In genomic region chr1:11999236-11999635, GRCh38 we compare ENCODE assay signal across 24 cellular contexts.
"Had no signal": no experiment of that assay in that cellular context is flagged by ENCODE, and none has a peak within 500 bp of the region (broad histone marks: within the 10 kb centered on the region; RNA-seq: fewer than 3 reads in every experiment).

No MANE protein-coding gene starts in this region.

- H3K27ac Mint-ChIP-seq: dendritic cell treated with granulocyte-macrophage colony-stimulating factor and Interleukin-4, amounts not matched to agents 40 ng/mL and 50 ng/mL, for 4 days; effector memory CD8-positive, alpha-beta T cell; mesothelial cell of epicardium had no signal

- H3K4me1 Mint-ChIP-seq: endodermal cell, mesothelial cell of epicardium, naive B cell had no signal

- H3K27me3 Mint-ChIP-seq: dendritic cell treated with granulocyte-macrophage colony-stimulating factor and Interleukin-4, amounts not matched to agents 40 ng/mL and 50 ng/mL, for 4 days; effector memory CD8-positive, alpha-beta T cell; naive B cell had no signal

- H3K4me3 Mint-ChIP-seq: dendritic cell treated with granulocyte-macrophage colony-stimulating factor and Interleukin-4, amounts not matched to agents 40 ng/mL and 50 ng/mL, for 4 days; effector memory CD8-positive, alpha-beta T cell; endodermal cell; mesothelial cell of epicardium; naive B cell had no signal

- H3K4me3 ChIP-seq: colonic mucosa, esophagus squamous epithelium, gastrocnemius medialis, heart right ventricle, left lung, lower lobe of right lung, mucosa of descending colon had no signal

- DNase-seq: colonic mucosa; cortex of kidney; effector CD8-positive, alpha-beta T cell; effector memory CD8-positive, alpha-beta T cell; endodermal cell; erythroblast; esophagus squamous epithelium; foreskin fibroblast; foreskin melanocyte; gastrocnemius medialis; glutamatergic neuron; head of caudate nucleus; heart right ventricle; hippocampal formation; left cardiac atrium; left lung; lower lobe of right lung; mesenchymal stem cell; mucosa of descending colon; naive B cell had no signal

- ATAC-seq: effector memory CD8-positive, alpha-beta T cell; esophagus mucosa; gastrocnemius medialis; heart right ventricle; left cardiac atrium; left lung; lower lobe of right lung; mucosa of descending colon had no signal

- H3K27ac ChIP-seq: colonic mucosa, epithelial cell of prostate, esophagus squamous epithelium, gastrocnemius medialis, left lung, lower lobe of right lung had no signal

- H3K27me3 ChIP-seq: colonic mucosa, esophagus squamous epithelium, gastrocnemius medialis, heart right ventricle, left lung had no signal

- H3K4me1 ChIP-seq: colonic mucosa, left lung, lower lobe of right lung had no signal

- H3K9me3 Mint-ChIP-seq: dendritic cell treated with granulocyte-macrophage colony-stimulating factor and Interleukin-4, amounts not matched to agents 40 ng/mL and 50 ng/mL, for 4 days; effector memory CD8-positive, alpha-beta T cell; endodermal cell; mesothelial cell of epicardium; naive B cell had no signal

- H3K9me3 ChIP-seq: colonic mucosa, esophagus squamous epithelium, gastrocnemius medialis, heart right ventricle, left lung, lower lobe of right lung, mucosa of descending colon had no signal
